Comparison of ENCODE assay signal across 5 cellular contexts in genomic region chr20:61273024-61273423, GRCh38. TPM values are rescaled to one million over a fixed set of nuclear protein-coding genes. Genes with fewer than 3 reads are reported as not detected.
"Had no signal": no experiment of that assay in that cellular context is flagged by ENCODE, and none has a peak within 500 bp of the region (broad histone marks: within the 10 kb centered on the region; RNA-seq: fewer than 3 reads in every experiment).

No MANE protein-coding gene starts in this region.

RNA-seq across cellular contexts. Expression of gene CDH4, which starts 21.0 kb away (rescaled TPM):
- total RNA-seq: OCI-LY7, PC-3, PC-9, SK-MEL-5 had no signal
- polyA plus RNA-seq: SK-N-SH had no signal
